In genomic region chr2:77028032-77028600, GRCh38 we compare ENCODE assay signal across 1 cellular context.
TF ChIP-seq lines count a peak whose summit lies in the region.

No MANE protein-coding gene starts in this region.

TF ChIP-seq in HepG2, 621 proteins besides CTCF, POLR2A, EP300 and RAD21:
- no peak for TF ChIP-seq ZNF646 (CRISPR knock-in tag; IDR thresholded peaks at IDR 0.05)
- 0 out of 2 replicates have a peak, but pooled peaks have one; percentile 15 for TF ChIP-seq TCF7 (IDR thresholded peaks at IDR 0.05; ENCODE audit: low read depth)
- TF ChIP-seq GFI1 (CRISPR knock-in tag; IDR thresholded peaks at IDR 0.05; ENCODE audit: borderline replicate concordance) = no peak
- no peak for TF ChIP-seq ZNF556 (CRISPR knock-in tag; IDR thresholded peaks at IDR 0.05; ENCODE audit: borderline replicate concordance)
- TF ChIP-seq ELK4 (CRISPR knock-in tag; IDR thresholded peaks at IDR 0.05; ENCODE audit: borderline replicate concordance) = no peak
